2 cellular contexts compared by ENCODE assay signal in the genomic region with DNA sequence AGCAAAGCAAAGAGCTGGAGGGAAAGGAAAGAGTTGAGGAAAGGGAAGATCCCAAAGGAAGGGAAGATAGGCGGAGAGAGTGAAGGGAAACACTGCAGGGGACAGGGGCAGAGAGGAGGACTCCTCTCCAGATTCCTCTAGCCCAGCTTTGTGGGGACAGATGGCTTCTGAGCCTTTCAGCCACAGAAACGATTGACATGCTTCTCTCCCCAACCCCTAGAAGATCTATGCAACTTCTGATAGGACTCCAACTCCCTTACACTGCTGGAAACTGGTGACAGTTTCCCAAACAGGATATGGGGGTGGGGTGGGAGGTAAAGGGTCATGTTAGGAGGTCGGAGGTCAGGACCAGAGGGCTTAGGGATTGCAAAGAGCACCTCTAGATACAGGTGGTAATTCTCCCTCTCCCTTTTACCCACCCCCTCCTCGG.
TF ChIP-seq lines count a peak whose summit lies in the region.

No MANE protein-coding gene starts in this region.

TF ChIP-seq in GM12891, 5 proteins besides CTCF, POLR2A, EP300 and RAD21:
- no peak for TF ChIP-seq PAX5 (IDR thresholded peaks at IDR 0.05; ENCODE audit: insufficient read depth, low read length, severe bottlenecking)
- peak; percentile 21; the same call in 1 of the 2 replicates for TF ChIP-seq TAF1 (IDR thresholded peaks at IDR 0.05; ENCODE audit: low read depth, low read length)
- TF ChIP-seq POU2F2 (IDR thresholded peaks at IDR 0.05; ENCODE audit: low read depth, low read length): no peak

TF ChIP-seq in HepG2, 621 proteins besides CTCF, POLR2A, EP300 and RAD21:
- TF ChIP-seq, protein P1, sequence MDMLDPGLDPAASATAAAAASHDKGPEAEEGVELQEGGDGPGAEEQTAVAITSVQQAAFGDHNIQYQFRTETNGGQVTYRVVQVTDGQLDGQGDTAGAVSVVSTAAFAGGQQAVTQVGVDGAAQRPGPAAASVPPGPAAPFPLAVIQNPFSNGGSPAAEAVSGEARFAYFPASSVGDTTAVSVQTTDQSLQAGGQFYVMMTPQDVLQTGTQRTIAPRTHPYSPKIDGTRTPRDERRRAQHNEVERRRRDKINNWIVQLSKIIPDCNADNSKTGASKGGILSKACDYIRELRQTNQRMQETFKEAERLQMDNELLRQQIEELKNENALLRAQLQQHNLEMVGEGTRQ (IDR thresholded peaks at IDR 0.05; ENCODE audit: low read depth, low read length): no peak
- TF ChIP-seq, protein P1 (CRISPR knock-in tag; IDR thresholded peaks at IDR 0.05; ENCODE audit: borderline replicate concordance): no peak
- TF ChIP-seq JDP2 (CRISPR knock-in tag; IDR thresholded peaks at IDR 0.05; ENCODE audit: borderline replicate concordance) (no peak), POLR2AphosphoS2 (IDR thresholded peaks at IDR 0.05; ENCODE audit: low read depth, low read length) (no peak), SRSF1 (optimal IDR thresholded peaks at IDR 0.05; ENCODE audit: low read depth, low read length) (no peak), ZNF615 (CRISPR knock-in tag; IDR thresholded peaks at IDR 0.05; ENCODE audit: borderline replicate concordance) (no peak)
